Comparison of ENCODE assay signal across 11 cellular contexts in genomic region chrX:19852014-19853005, GRCh38. TPM values are rescaled to one million over a fixed set of nuclear protein-coding genes. Genes with fewer than 3 reads are reported as not detected.
A peak's percentile ranks its signal among the peaks of the same experiment; 100 is the strongest.
DNase-seq lines count a peak whose midpoint lies in the region; ATAC-seq, FAIRE-seq and TF ChIP-seq lines count a peak whose summit lies in the region.
"Had no signal": no experiment of that assay in that cellular context is flagged by ENCODE, and none has a peak within 500 bp of the region (broad histone marks: within the 10 kb centered on the region; RNA-seq: fewer than 3 reads in every experiment).

No MANE protein-coding gene starts in this region.

- peaks cover 18% of the 10 kb centered on the region for H3K4me1 Mint-ChIP-seq in stimulated activated effector memory CD8-positive, alpha-beta T cell treated with anti-CD3 and anti-CD28 coated beads, Interleukin-12 subunit alpha, Interleukin-12 subunit beta, amount 100 ng/mL, for 72 hours

- POLR2A ChIA-PET in GM12878 (lab: Charles Lee): interaction anchor here (0.6 to 2.2 kb wide), 6 partner anchors 11 to 271 kb away, joined by 3 to 9 read pairs (median 4); no protein-coding TSS in a partner anchor

- H3K79me2 ChIP-seq in GM12878 (ENCODE audit: control insufficient read depth, insufficient read depth, low read length): peaks cover 78% of the 10 kb centered on the region

- H3K4me1 ChIP-seq in GM12878 (ENCODE audit: control insufficient read depth, insufficient read depth, low read length) (peaks cover 23% of the 10 kb centered on the region), aorta (ENCODE audit: control insufficient read depth in 1 of 2, insufficient read depth in 2 of 2, low read length in 2 of 2) (no peaks in the 10 kb centered on the region), stomach (peaks cover 0 to 21% (median 6%) of the 10 kb centered on the region in 4 donors)

- no peak for TF ChIP-seq RAD21 in GM12878 (IDR thresholded peaks at IDR 0.05; ENCODE audit: insufficient read depth, low read depth, low read length)

- TF ChIP-seq CTCF in GM12878 (IDR thresholded peaks at IDR 0.05 in 2 of 3, conservative IDR thresholded peaks at IDR 0.05 in 1 of 3; ENCODE audit: control insufficient read depth in 2 of 3, extremely low read depth in 1 of 3, insufficient read depth in 1 of 3, low read depth in 3 of 3, low read length in 3 of 3): no peak
- TF ChIP-seq CTCF in stomach (IDR thresholded peaks at IDR 0.05): no peak

- no peak overlapping the region for H3K4me3 Mint-ChIP-seq in stimulated activated effector memory CD8-positive, alpha-beta T cell treated with anti-CD3 and anti-CD28 coated beads, Interleukin-12 subunit alpha, Interleukin-12 subunit beta, amount 100 ng/mL, for 72 hours

- no peak overlapping the region for H3K9ac ChIP-seq in GM12878 (ENCODE audit: control insufficient read depth, insufficient read depth, low read length)

- H4K20me1 ChIP-seq in GM12878 (ENCODE audit: control insufficient read depth, insufficient read depth): no peaks in the 10 kb centered on the region

- H3K9me3 Mint-ChIP-seq in stimulated activated effector memory CD8-positive, alpha-beta T cell treated with anti-CD3 and anti-CD28 coated beads, Interleukin-12 subunit alpha, Interleukin-12 subunit beta, amount 100 ng/mL, for 72 hours: no peaks in the 10 kb centered on the region

- no peak overlapping the region for H3K4me3 ChIP-seq in GM12878
- H3K4me3 ChIP-seq in aorta (ENCODE audit: low read length in 2 of 2): no peak overlapping the region
- no peak overlapping the region for H3K4me3 ChIP-seq in stomach

- in situ Hi-C loops in ACHN (cut with HindIII; ENCODE audit: low pct_ligation_motif_present, low pct_unique_long_range_greater_than_20kb, low sequenced_read_pairs) (no loop called here), GM12878 (cut with MboI) (no loop called here)

- DNase-seq in ACHN (peak; percentile 1), GM12878 (ENCODE audit: low read depth, low spot score) (no peak), islet precursor cell (peak; percentile 88), frontal cortex (ENCODE audit: low spot score in 2 of 2) (no peak), aorta (no peak), stomach (no peak)
- DNase-seq in stimulated activated effector memory CD8-positive, alpha-beta T cell treated with anti-CD3 and anti-CD28 coated beads, Interleukin-12 subunit alpha, Interleukin-12 subunit beta, amount 100 ng/mL, for 72 hours (ENCODE audit: low spot score in 2 of 2): no peak
- DNase-seq: activated CD8-positive, alpha-beta memory T cell treated with anti-CD3 and anti-CD28 coated beads, Interleukin-2, amount 50 U/mL, for 4 hours; NCI-H2107 had no signal

- WGBS in GM12878 (ENCODE audit: insufficient coverage, insufficient replicate concordance, low lambda C conversion rate, missing lambda C conversion rate): 52% methylated on average over 13 of the region's 13 CpGs
- 86 to 89% methylated on average over 13 of the region's 13 CpGs for WGBS in aorta, 2 donors
- 52 to 72% (median 63%) methylated on average over 11 to 13 of the region's 13 CpGs for WGBS in stomach, 5 donors

- H3K27ac ChIP-seq in KOPT-K1 (ENCODE audit: low read depth, low read length, poor library complexity, severe bottlenecking) (peak overlapping the region; percentile 36), GM12878 (ENCODE audit: control insufficient read depth, insufficient read depth) (peak overlapping the region; percentile 79), aorta (ENCODE audit: low read depth in 1 of 2, low read length in 2 of 2) (no peak overlapping the region), stomach (peak overlapping the region in 1 of 5 donors; percentile 35)

- SMC1A ChIA-PET in GM12878 (lab: Charles Lee; ENCODE audit: uncharacterized antibody, unreplicated experiment): interaction anchor here (0.7 to 3.9 kb wide), 7 partner anchors 11 to 103 kb away, joined by 3 to 21 read pairs (median 3); no protein-coding TSS in a partner anchor

- ATAC-seq in GM12878: no peak; the same call in 2 of the 3 replicates
- ATAC-seq in aorta (ENCODE audit: low FRiP score): no peak
- ATAC-seq in stimulated activated effector memory CD8-positive, alpha-beta T cell treated with anti-CD3 and anti-CD28 coated beads, Interleukin-12 subunit alpha, Interleukin-12 subunit beta, amount 100 ng/mL, for 72 hours: no peak

- no peak overlapping the region for H3K27ac Mint-ChIP-seq in stimulated activated effector memory CD8-positive, alpha-beta T cell treated with anti-CD3 and anti-CD28 coated beads, Interleukin-12 subunit alpha, Interleukin-12 subunit beta, amount 100 ng/mL, for 72 hours

- TF ChIP-seq EP300 in GM12878 (IDR thresholded peaks at IDR 0.05; ENCODE audit: borderline replicate concordance in 1 of 2, control insufficient read depth in 1 of 2, low read depth in 2 of 2, low read length in 2 of 2): no peak
- no peak for TF ChIP-seq EP300 in stomach (IDR thresholded peaks at IDR 0.05)

- RAD21 ChIA-PET in GM12878 (lab: Charles Lee; ENCODE audit: unreplicated experiment): interaction anchor here (0.8 to 5.4 kb wide), 6 partner anchors 11 to 108 kb away, joined by 3 to 53 read pairs (median 4); no protein-coding TSS in a partner anchor

- intact Hi-C loops in GM12878 (cut with micrococcal nuclease; ENCODE audit: unreplicated experiment) (no loop called here), aorta (cut with DNase I) (no loop called here), stomach (cut with DNase I; ENCODE audit: low total_unique reads) (no loop called here)

- CTCF ChIA-PET in GM12878 (lab: Yijun Ruan, JAX): interaction anchor here (1.6 to 3.4 kb wide), 2 partner anchors 11 to 102 kb away, joined by 3 to 8 read pairs; no protein-coding TSS in a partner anchor

- H3K36me3 ChIP-seq in KOPT-K1 (ENCODE audit: insufficient read depth, low read length) (peaks cover 17% of the 10 kb centered on the region), GM12878 (ENCODE audit: control insufficient read depth in 2 of 2, insufficient read depth in 2 of 2, low read length in 1 of 2) (peaks cover 0 to 4% of the 10 kb centered on the region in 2 experiments; a peak in 3 of 4 replicates), aorta (ENCODE audit: control insufficient read depth in 1 of 2, insufficient read depth in 2 of 2, low read length in 1 of 2) (no peaks in the 10 kb centered on the region), stomach (no peaks in the 10 kb centered on the region)

- H2AFZ ChIP-seq in GM12878 (ENCODE audit: control insufficient read depth, low read depth, low read length): no peak overlapping the region

- TF ChIP-seq POLR2A in GM12878 (IDR thresholded peaks at IDR 0.05; ENCODE audit: low read depth, low read length) (no peak), stomach (IDR thresholded peaks at IDR 0.05) (no peak)

- no peaks in the 10 kb centered on the region for H3K27me3 ChIP-seq in GM12878 (replicated peaks in 1 of 2; ENCODE audit: control insufficient read depth in 2 of 2, insufficient read depth in 2 of 2, low read length in 1 of 2)
- H3K27me3 ChIP-seq in aorta (ENCODE audit: control insufficient read depth in 1 of 2, insufficient read depth in 2 of 2, low read length in 1 of 2): no peaks in the 10 kb centered on the region
- no peaks in the 10 kb centered on the region for H3K27me3 ChIP-seq in stomach

- FAIRE-seq in GM12878 (lab: Jason Lieb, UNC): no peak
- no peak for FAIRE-seq in frontal cortex (lab: Jason Lieb, UNC)

- H3K4me2 ChIP-seq in GM12878 (ENCODE audit: control insufficient read depth, insufficient read depth): no peak overlapping the region

- H3K9me3 ChIP-seq in KOPT-K1 (ENCODE audit: insufficient read depth, low read length, poor library complexity, severe bottlenecking) (no peaks in the 10 kb centered on the region), GM12878 (replicated peaks; ENCODE audit: control insufficient read depth, insufficient read depth, low read length) (no peaks in the 10 kb centered on the region), aorta (ENCODE audit: control insufficient read depth, low read length) (peaks cover 1% of the 10 kb centered on the region), stomach (peaks cover 0 to 6% (median 0%) of the 10 kb centered on the region in 4 donors)

- H3K36me3 Mint-ChIP-seq in stimulated activated effector memory CD8-positive, alpha-beta T cell treated with anti-CD3 and anti-CD28 coated beads, Interleukin-12 subunit alpha, Interleukin-12 subunit beta, amount 100 ng/mL, for 72 hours: no peaks in the 10 kb centered on the region
- H3K36me3 Mint-ChIP-seq: IgD-negative memory B cell had no signal

- BruUV-seq in GM12878 (replicated peaks; lab: Mats Ljungman, UMichigan): no TSS peak

TF ChIP-seq in GM12878, 131 proteins besides CTCF, POLR2A, EP300 and RAD21:
- TF ChIP-seq YY1 (IDR thresholded peaks at IDR 0.05; ENCODE audit: low read depth, low read length) (0 out of 2 replicates have a peak, but pooled peaks have one; percentile 24), TCF12 (IDR thresholded peaks at IDR 0.05; ENCODE audit: low read depth, low read length) (0 out of 2 replicates have a peak, but pooled peaks have one; percentile 14), TARDBP (IDR thresholded peaks at IDR 0.05; ENCODE audit: borderline replicate concordance) (no peak)

RNA-seq across cellular contexts. Expression of gene SH3KBP1, which starts 35.1 kb away (rescaled TPM):
- 127 and 135 TPM in 2 replicates for total RNA-seq in GM12878 (2013; cell fraction: nucleolus; rRNA removed)
- total RNA-seq in GM12878 (2014; rRNA removed) (62.9 and 64.1 TPM in 2 replicates), GM12878 (2014; rRNA removed; fragmentation: Illumina TruSeq; extraction: Trizol) (93.8 and 97.0 TPM in 2 replicates), GM12878 (2021) (133 and 147 TPM in 2 replicates), frontal cortex (13.5 TPM), aorta (10 to 100 TPM; 21.7 to 27.8 TPM), stomach (10 to 100 TPM in 3 of 5 donors, 1 to 10 TPM in 2; 3.5 to 25.0 (median 11.6) TPM)
- 47.8 TPM for polyA plus RNA-seq in GM12878 (2011; ENCODE audit: low read depth)
- polyA plus RNA-seq in GM12878 (2011; rRNA removed) (196 and 229 TPM in 2 replicates), GM12878 (2014; fragmentation: Illumina TruSeq; extraction: Trizol) (138 and 150 TPM in 2 replicates), GM12878 (2014; fragmentation: Nextera tagmentation; extraction: Ambion mirVana) (10 to 100 TPM; 19.4 to 29.4 TPM), GM12878 (2014; rRNA removed) (77.0 and 88.7 TPM in 2 replicates), GM12878 (2016; fragmentation: Nextera tagmentation; extraction: Ambion mirVana) (100 to 1,000 TPM; 202 to 208 TPM), aorta (1 to 10 TPM; 4.9 to 8.9 TPM), stomach (10 to 100 TPM in 2 of 3 donors, 1 to 10 TPM in 1; 3.7 to 17.8 (median 14.8) TPM)
- polyA plus RNA-seq in GM12878 (2011; cell fraction: cytosol; rRNA removed): 102 and 107 TPM in 2 replicates
- polyA plus RNA-seq in GM12878 (2011; cell fraction: nucleus; rRNA removed): 109 and 117 TPM in 2 replicates
- 97.8 and 124 TPM in 2 replicates for polyA plus RNA-seq in GM12878 (2012)
- 189 and 277 TPM in 2 replicates for polyA minus RNA-seq in GM12878 (2011; rRNA and poly(A)+ RNA removed)
- 51.5 and 57.2 TPM in 2 replicates for polyA minus RNA-seq in GM12878 (2011; cell fraction: cytosol; rRNA and poly(A)+ RNA removed)
- 31.6 and 79.4 TPM in 2 replicates for polyA minus RNA-seq in GM12878 (2011; cell fraction: nucleus; rRNA and poly(A)+ RNA removed)

Comparison
In these comparisons a context has a peak if more than half of its experiments do, and no peak if none do; other contexts are left out.
1. DNase-seq: peak in ACHN (single experiment) and islet precursor cell (single experiment); none in GM12878 (single experiment), frontal cortex (0 of 2), aorta (0 of 2), stomach (single experiment) and stimulated activated effector memory CD8-positive, alpha-beta T cell treated with anti-CD3 and anti-CD28 coated beads, Interleukin-12 subunit alpha, Interleukin-12 subunit beta, amount 100 ng/mL, for 72 hours (0 of 2).
2. H3K27ac ChIP-seq: peak in KOPT-K1 (single experiment) and GM12878 (single experiment); none in aorta (0 of 2).